ENCODE assay signal across 23 cellular contexts in the genomic region with DNA sequence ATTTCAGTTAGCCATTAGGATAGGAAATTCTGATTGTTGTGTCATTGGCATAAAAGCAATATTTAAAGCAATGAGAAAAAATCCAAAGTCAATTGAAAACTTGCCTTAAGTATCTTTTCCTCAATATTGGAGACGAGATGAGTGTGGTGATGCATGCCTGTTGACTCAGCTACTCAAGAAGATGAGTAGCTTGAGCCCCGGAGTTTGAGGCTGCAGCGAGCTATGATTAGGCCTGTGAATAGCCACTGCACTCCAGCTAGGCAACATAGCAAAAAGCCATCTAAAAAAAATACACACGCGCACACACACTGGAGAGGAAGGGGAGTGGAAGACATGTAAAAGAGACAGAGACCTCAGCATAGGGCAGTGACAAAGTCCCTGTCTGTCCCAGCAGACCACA. TPM values are rescaled to one million over a fixed set of nuclear protein-coding genes. Genes with fewer than 3 reads are reported as not detected.
DNase-seq lines count a peak whose midpoint lies in the region; ATAC-seq and TF ChIP-seq lines count a peak whose summit lies in the region.
"Had no signal": no experiment of that assay in that cellular context is flagged by ENCODE, and none has a peak within 500 bp of the region (broad histone marks: within the 10 kb centered on the region; RNA-seq: fewer than 3 reads in every experiment).

No MANE protein-coding gene starts in this region.

- H4K20me1 ChIP-seq in neural progenitor cell (ENCODE audit: low read depth) = no peaks in the 10 kb centered on the region

- H3F3A ChIP-seq in neural progenitor cell (ENCODE audit: low read depth) = no peaks in the 10 kb centered on the region

- peaks cover 17% of the 10 kb centered on the region for H3K4me1 Mint-ChIP-seq in neural progenitor cell
- H3K4me1 Mint-ChIP-seq: CD14-positive monocyte; stimulated activated naive B cell treated with anti-CD40 and anti-IgM and Interleukin-4, amounts not matched to agents 10 μg/mL and 1 μg/mL and 100 μg/mL, for 72 hours; T-helper 17 cell had no signal

- H3K79me2 ChIP-seq in neural progenitor cell (ENCODE audit: low read depth) = no peaks in the 10 kb centered on the region

- 94 to 95% (median 94%) methylated on average over 5 of the region's 5 CpGs for WGBS in psoas muscle, 3 donors

- H3K9me3 ChIP-seq in neural progenitor cell (ENCODE audit: low read depth) (no peaks in the 10 kb centered on the region), psoas muscle (no peaks in the 10 kb centered on the region)

- no peak overlapping the region for H3K4me3 Mint-ChIP-seq in neural progenitor cell
- H3K4me3 Mint-ChIP-seq: CD14-positive monocyte; stimulated activated naive B cell treated with anti-CD40 and anti-IgM and Interleukin-4, amounts not matched to agents 10 μg/mL and 1 μg/mL and 100 μg/mL, for 72 hours; T-helper 17 cell had no signal

- H3K27me3 ChIP-seq in brain microvascular endothelial cell (replicated peaks) (no peaks in the 10 kb centered on the region), neural progenitor cell (no peaks in the 10 kb centered on the region), psoas muscle (ENCODE audit: insufficient read depth in 3 of 3, low read length in 2 of 3) (no peaks in the 10 kb centered on the region)

- H3K27ac ChIP-seq in brain microvascular endothelial cell = no peak overlapping the region
- H3K27ac ChIP-seq in neural progenitor cell = no peak overlapping the region
- H3K27ac ChIP-seq in psoas muscle = no peak overlapping the region
- H3K27ac ChIP-seq: cardiac muscle cell, coronary artery, skin epidermis had no signal

- no peak overlapping the region for H3K9ac ChIP-seq in neural progenitor cell

- no peak for TF ChIP-seq CTCF in brain microvascular endothelial cell (IDR thresholded peaks at IDR 0.05; ENCODE audit: low read depth, low read length, missing control alignments)
- no peak for TF ChIP-seq CTCF in neural progenitor cell (IDR thresholded peaks at IDR 0.05)
- no peak for TF ChIP-seq CTCF in psoas muscle (IDR thresholded peaks at IDR 0.05)

- no peak overlapping the region for H3K4me3 ChIP-seq in brain microvascular endothelial cell (ENCODE audit: low read depth, low read length)
- no peak overlapping the region for H3K4me3 ChIP-seq in neural progenitor cell
- H3K4me3 ChIP-seq in psoas muscle = no peak overlapping the region
- H3K4me3 ChIP-seq: cardiac muscle cell, coronary artery, skin epidermis had no signal

- no peak overlapping the region for H3K27ac Mint-ChIP-seq in neural progenitor cell
- H3K27ac Mint-ChIP-seq: CD14-positive monocyte; stimulated activated naive B cell treated with anti-CD40 and anti-IgM and Interleukin-4, amounts not matched to agents 10 μg/mL and 1 μg/mL and 100 μg/mL, for 72 hours; T-helper 17 cell had no signal

- H3K36me3 Mint-ChIP-seq in neural progenitor cell = no peaks in the 10 kb centered on the region
- H3K36me3 Mint-ChIP-seq: CD14-positive monocyte; stimulated activated naive B cell treated with anti-CD40 and anti-IgM and Interleukin-4, amounts not matched to agents 10 μg/mL and 1 μg/mL and 100 μg/mL, for 72 hours had no signal

- H3K4me1 ChIP-seq in neural progenitor cell (no peaks in the 10 kb centered on the region), psoas muscle (no peaks in the 10 kb centered on the region)

- H3K9me3 Mint-ChIP-seq in neural progenitor cell = no peaks in the 10 kb centered on the region
- H3K9me3 Mint-ChIP-seq: CD14-positive monocyte; stimulated activated naive B cell treated with anti-CD40 and anti-IgM and Interleukin-4, amounts not matched to agents 10 μg/mL and 1 μg/mL and 100 μg/mL, for 72 hours had no signal

- in situ Hi-C loops in brain microvascular endothelial cell (cut with HindIII; ENCODE audit: low pct_ligation_motif_present, low sequenced_read_pairs) = no loop called here

- H3K36me3 ChIP-seq in brain microvascular endothelial cell (replicated peaks) = no peaks in the 10 kb centered on the region
- H3K36me3 ChIP-seq in neural progenitor cell = no peaks in the 10 kb centered on the region
- no peaks in the 10 kb centered on the region for H3K36me3 ChIP-seq in psoas muscle (ENCODE audit: insufficient read depth in 1 of 2, low read depth in 1 of 2)
- H3K36me3 ChIP-seq: cardiac muscle cell had no signal

- H3K4me2 ChIP-seq in neural progenitor cell = no peak overlapping the region

- peak overlapping the region; percentile 81 for H2AFZ ChIP-seq in neural progenitor cell (replicated peaks)

- ATAC-seq in psoas muscle = no peak
- ATAC-seq: stimulated activated naive B cell treated with anti-CD40 and anti-IgM and Interleukin-4, amounts not matched to agents 10 μg/mL and 1 μg/mL and 100 μg/mL, for 72 hours; T-helper 17 cell had no signal

- peaks cover 2% of the 10 kb centered on the region for H3K27me3 Mint-ChIP-seq in neural progenitor cell (ENCODE audit: insufficient read depth, low read depth)

- DNase-seq in Daoy (ENCODE audit: low read depth) (peak; percentile 66), M059J (ENCODE audit: low read depth) (peak; percentile 58), brain microvascular endothelial cell (peak; percentile 60), neural progenitor cell (ENCODE audit: low spot score) (no peak), HPDE6-E6E7 (ENCODE audit: extremely low spot score) (no peak), KG1 (lab: John Stamatoyannopoulos, UW) (no peak), NCI-H146 (lab: John Stamatoyannopoulos, UW) (no peak), psoas muscle (no peak)
- DNase-seq: activated CD4-positive, alpha-beta T cell treated with anti-CD3 and anti-CD28 coated beads for 4 hours; activated naive CD4-positive, alpha-beta T cell treated with Interleukin-2 at 50 U/mL for 16 hours; activated T-cell treated with anti-CD3 and anti-CD28 coated beads, Interleukin-2, amount 50 U/mL, for 48 hours; amniotic stem cell; MV-4-11; NCI-H1694; NCI-H2171 treated with DMSO at 0.1 percent for 48 hours; NCI-H69; RPMI8226; stimulated activated naive B cell treated with anti-CD40 and anti-IgM and Interleukin-4, amounts not matched to agents 10 μg/mL and 1 μg/mL and 100 μg/mL, for 72 hours; T-helper 17 cell had no signal

- intact Hi-C loops in psoas muscle (cut with DNase I) = no loop called here

RNA-seq across cellular contexts. Expression of gene MARCKS, which starts 9.7 kb away (rescaled TPM):
- total RNA-seq in Daoy (2014; rRNA removed; shearing (Covaris generic)) = 215 and 246 TPM in 2 replicates
- total RNA-seq in M059J (2014; rRNA removed; shearing (Covaris generic)) = 115 and 184 TPM in 2 replicates
- total RNA-seq in neural progenitor cell (ENCODE audit: low replicate concordance) (133 and 163 TPM in 2 replicates), psoas muscle (10 to 100 TPM in 2 of 4 donors, 1 to 10 TPM in 2; 6.7 to 56.3 (median 12.5) TPM)
- 1 to 10 TPM; 3.1 to 6.3 (median 3.6) TPM for polyA plus RNA-seq in psoas muscle

Comparison
In these comparisons a context has a peak if more than half of its experiments do, and no peak if none do; other contexts are left out.
1. DNase-seq: peak in Daoy (single experiment), M059J (single experiment) and brain microvascular endothelial cell (single experiment); none in neural progenitor cell (single experiment), HPDE6-E6E7 (single experiment), KG1 (single experiment), NCI-H146 (single experiment) and psoas muscle (0 of 2).